In genomic region chr2:85761512-85761944, GRCh38 we compare ENCODE assay signal across 1 cellular context.
TF ChIP-seq lines count a peak whose summit lies in the region.

No MANE protein-coding gene starts in this region.

TF ChIP-seq in HepG2, 621 proteins besides CTCF, POLR2A, EP300 and RAD21 (continued from another document and continues in another):
- TF ChIP-seq ZNF687 (CRISPR knock-in tag; IDR thresholded peaks at IDR 0.05) (peak; percentile 43; the same call in 1 of the 2 replicates), ZSCAN21 (CRISPR knock-in tag; IDR thresholded peaks at IDR 0.05; ENCODE audit: borderline replicate concordance) (0 out of 2 replicates have a peak, but pooled peaks have one; percentile 21), IKZF5 (CRISPR knock-in tag; IDR thresholded peaks at IDR 0.05) (0 out of 2 replicates have a peak, but pooled peaks have one; percentile 12), ZZZ3 (CRISPR knock-in tag; IDR thresholded peaks at IDR 0.05; ENCODE audit: borderline replicate concordance) (no peak), ZNF749 (CRISPR knock-in tag; IDR thresholded peaks at IDR 0.05; ENCODE audit: borderline replicate concordance) (0 out of 2 replicates have a peak, but pooled peaks have one; percentile 41), IRF1 (CRISPR knock-in tag; IDR thresholded peaks at IDR 0.05; ENCODE audit: low read depth) (no peak), FOXP1 (IDR thresholded peaks at IDR 0.05) (no peak), FOXP1 (CRISPR knock-in tag; IDR thresholded peaks at IDR 0.05) (peak; percentile 75; the same call in 1 of the 2 replicates), ELK4 (CRISPR knock-in tag; IDR thresholded peaks at IDR 0.05; ENCODE audit: borderline replicate concordance) (no peak), NCOR1 (IDR thresholded peaks at IDR 0.05; ENCODE audit: borderline replicate concordance, low read length) (0 out of 2 replicates have a peak, but pooled peaks have one; percentile 46), ZNF609 (CRISPR knock-in tag; IDR thresholded peaks at IDR 0.05; ENCODE audit: borderline replicate concordance) (peak; percentile 63; the same call in 1 of the 2 replicates), HOXD1 (CRISPR knock-in tag; IDR thresholded peaks at IDR 0.05) (0 out of 2 replicates have a peak, but pooled peaks have one; percentile 43), ZNF350 (CRISPR knock-in tag; IDR thresholded peaks at IDR 0.05; ENCODE audit: borderline replicate concordance, low read depth) (0 out of 2 replicates have a peak, but pooled peaks have one; percentile 27), HOXA3 (CRISPR knock-in tag; IDR thresholded peaks at IDR 0.05) (peak; percentile 35; the same call in 1 of the 2 replicates), ZBED4 (CRISPR knock-in tag; IDR thresholded peaks at IDR 0.05; ENCODE audit: borderline replicate concordance) (no peak), ZNF318 (CRISPR knock-in tag; IDR thresholded peaks at IDR 0.05) (no peak), ZBTB34 (CRISPR knock-in tag; IDR thresholded peaks at IDR 0.05) (0 out of 2 replicates have a peak, but pooled peaks have one; percentile 25), BORCS8-MEF2B (CRISPR knock-in tag; IDR thresholded peaks at IDR 0.05) (peak; percentile 56), SALL1 (CRISPR knock-in tag; IDR thresholded peaks at IDR 0.05) (peak; percentile 62), ZNF230 (CRISPR knock-in tag; IDR thresholded peaks at IDR 0.05) (no peak)
